ENCODE assay signal across 17 cellular contexts in the genomic region with DNA sequence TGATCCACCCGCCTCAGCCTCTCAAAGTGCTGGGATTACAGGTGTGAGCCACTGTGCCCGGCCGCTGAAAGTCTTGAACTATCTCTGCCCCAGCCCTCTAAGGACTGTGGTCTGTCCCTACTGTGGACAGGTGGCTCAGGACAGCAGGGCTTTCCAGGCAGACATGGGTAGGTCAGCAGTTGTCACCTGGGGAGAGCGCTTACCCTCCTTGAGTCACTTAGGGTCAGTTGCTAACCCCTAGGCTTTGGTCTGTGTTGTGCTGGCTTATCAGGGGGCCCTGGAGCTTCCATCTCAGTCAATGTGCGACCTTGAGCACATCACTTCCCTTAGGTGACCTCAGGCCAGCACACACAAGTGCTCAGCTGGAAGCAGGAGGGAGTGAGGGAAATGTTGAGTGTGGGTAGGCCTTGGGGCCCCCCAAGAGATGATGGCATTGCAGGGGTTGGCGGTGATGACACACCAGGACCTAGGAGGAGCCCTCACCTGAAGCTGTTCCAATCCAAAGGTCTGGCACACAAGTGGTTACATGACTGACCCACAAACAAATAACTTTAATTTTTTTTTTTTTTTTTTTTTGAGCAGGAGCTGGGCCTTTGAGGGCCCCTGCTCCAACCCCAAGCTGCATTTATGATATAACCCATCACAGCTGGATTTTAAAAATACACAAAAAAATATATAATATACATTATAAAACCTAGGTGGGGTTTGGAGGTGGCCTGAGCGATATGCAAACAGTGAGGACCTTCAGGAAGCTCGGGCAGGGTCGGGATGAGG. TPM values are rescaled to one million over a fixed set of nuclear protein-coding genes. Genes with fewer than 3 reads are reported as not detected.
A peak's percentile ranks its signal among the peaks of the same experiment; 100 is the strongest.
DNase-seq lines count a peak whose midpoint lies in the region; ATAC-seq and TF ChIP-seq lines count a peak whose summit lies in the region.
"Had no signal": no experiment of that assay in that cellular context is flagged by ENCODE, and none has a peak within 500 bp of the region (broad histone marks: within the 10 kb centered on the region; RNA-seq: fewer than 3 reads in every experiment).

No MANE protein-coding gene starts in this region.

- H2BK5ac ChIP-seq in mesenchymal stem cell (ENCODE audit: low read depth, low read length, poor library complexity, severe bottlenecking): no peak overlapping the region

- no peak overlapping the region for H3K18ac ChIP-seq in mesenchymal stem cell (ENCODE audit: low read depth in 1 of 2, low read length in 2 of 2)

- H3K79me1 ChIP-seq in mesenchymal stem cell (replicated peaks; ENCODE audit: low read length, poor library complexity, severe bottlenecking): peaks cover 10% of the 10 kb centered on the region

- H3K9me3 ChIP-seq in RWPE2 (ENCODE audit: severe bottlenecking) (no peaks in the 10 kb centered on the region), mesenchymal stem cell (ENCODE audit: control insufficient read depth, low read length) (no peaks in the 10 kb centered on the region), suprapubic skin (no peaks in the 10 kb centered on the region)
- H3K9me3 ChIP-seq: breast epithelium, testis had no signal

- no peak overlapping the region for H2AFZ ChIP-seq in mesenchymal stem cell (ENCODE audit: low read depth, low read length)

- peak; percentile 62 for DNase-seq in DMS 273 (lab: John Stamatoyannopoulos, UW; ENCODE audit: unreplicated experiment)
- no peak for DNase-seq in DMS 273 treated with DMSO at 0.1 percent for 48 hours (lab: John Stamatoyannopoulos, UW)
- no peak for DNase-seq in RWPE2 (ENCODE audit: low spot score)
- DNase-seq in mesenchymal stem cell: no peak
- DNase-seq in suprapubic skin (ENCODE audit: low spot score in 2 of 2): no peak
- DNase-seq in OCI-M1 (lab: John Stamatoyannopoulos, UW): no peak
- DNase-seq: 8988T, DMS153, erythroblast, NCI-H1930, T-helper 2 cell, testis had no signal

- H2AK5ac ChIP-seq in mesenchymal stem cell (ENCODE audit: low read length, severe bottlenecking): no peak overlapping the region

- peaks cover 10% of the 10 kb centered on the region for H3K4me1 ChIP-seq in RWPE2 (ENCODE audit: insufficient read depth, poor library complexity, severe bottlenecking)
- H3K4me1 ChIP-seq in mesenchymal stem cell (ENCODE audit: control insufficient read depth, insufficient read depth, low read depth, low read length): peaks cover 16% of the 10 kb centered on the region
- peaks cover 40% of the 10 kb centered on the region for H3K4me1 ChIP-seq in suprapubic skin

- TF ChIP-seq POLR2A in GM18505 (IDR thresholded peaks at IDR 0.05; ENCODE audit: borderline replicate concordance, extremely low read depth, insufficient read depth, insufficient read length) (peak; percentile 33), suprapubic skin (IDR thresholded peaks at IDR 0.05) (no peak)

- H2BK12ac ChIP-seq in mesenchymal stem cell (ENCODE audit: low read length in 2 of 2): no peak overlapping the region

- H3K4me2 ChIP-seq in mesenchymal stem cell (ENCODE audit: low read length, poor library complexity, severe bottlenecking): no peak overlapping the region

- H3K4me3 ChIP-seq in RWPE2 (ENCODE audit: severe bottlenecking) (no peak overlapping the region), mesenchymal stem cell (ENCODE audit: insufficient read depth in 1 of 2, low read depth in 1 of 2, low read length in 2 of 2) (no peak overlapping the region), suprapubic skin (no peak overlapping the region)
- H3K4me3 ChIP-seq: breast epithelium, testis had no signal

- H4K8ac ChIP-seq in mesenchymal stem cell (ENCODE audit: low read length): peak overlapping the region; percentile 59

- H3K27ac ChIP-seq in RWPE2 (ENCODE audit: poor library complexity, severe bottlenecking) (peak overlapping the region; percentile 91), mesenchymal stem cell (ENCODE audit: low read length, poor library complexity, severe bottlenecking) (peak overlapping the region; percentile 8), suprapubic skin (no peak overlapping the region)

- H2BK15ac ChIP-seq in mesenchymal stem cell (ENCODE audit: low read depth, poor library complexity, severe bottlenecking): no peak overlapping the region

- no peak overlapping the region for H3K4ac ChIP-seq in mesenchymal stem cell (ENCODE audit: low read depth in 1 of 2, low read length in 2 of 2)

- TF ChIP-seq EP300 in suprapubic skin (IDR thresholded peaks at IDR 0.05): no peak

- TF ChIP-seq CTCF in RWPE2 (IDR thresholded peaks at IDR 0.05; ENCODE audit: poor library complexity, severe bottlenecking) (no peak), suprapubic skin (IDR thresholded peaks at IDR 0.05) (no peak)

- H2BK120ac ChIP-seq in mesenchymal stem cell (ENCODE audit: low read depth, low read length): no peak overlapping the region

- no peak for ATAC-seq in GM18505 (IDR thresholded peaks at IDR 0.05; ENCODE audit: unreplicated experiment)
- no peak for ATAC-seq in RWPE2 (ENCODE audit: low read depth)
- ATAC-seq in HG02938 (IDR thresholded peaks at IDR 0.05; ENCODE audit: unreplicated experiment): no peak

- no peak overlapping the region for H3K9ac ChIP-seq in mesenchymal stem cell (ENCODE audit: low read length)

- H3K27me3 ChIP-seq in RWPE2 (ENCODE audit: insufficient read depth, poor library complexity, severe bottlenecking) (no peaks in the 10 kb centered on the region), mesenchymal stem cell (ENCODE audit: control insufficient read depth in 1 of 2, insufficient read depth in 1 of 2, low read length in 2 of 2) (no peaks in the 10 kb centered on the region), suprapubic skin (no peaks in the 10 kb centered on the region)
- H3K27me3 ChIP-seq: breast epithelium, testis had no signal

- H3K14ac ChIP-seq in mesenchymal stem cell (ENCODE audit: low read length in 2 of 2): no peak overlapping the region

- peaks cover 80% of the 10 kb centered on the region for H3K36me3 ChIP-seq in RWPE2 (ENCODE audit: low read depth)
- peaks cover 77 to 80% of the 10 kb centered on the region in 2 experiments for H3K36me3 ChIP-seq in mesenchymal stem cell (ENCODE audit: control insufficient read depth in 1 of 2, insufficient read depth in 2 of 2, low read depth in 1 of 2, low read length in 2 of 2)
- H3K36me3 ChIP-seq in suprapubic skin: peaks cover 62% of the 10 kb centered on the region

- 81% methylated on average over 6 of the region's 9 CpGs for WGBS in mesenchymal stem cell
- 85% methylated on average over 9 of the region's 9 CpGs for WGBS in suprapubic skin

- H3K23ac ChIP-seq in mesenchymal stem cell (ENCODE audit: low read length in 2 of 2): no peak overlapping the region

- no peak overlapping the region for H4K91ac ChIP-seq in mesenchymal stem cell (ENCODE audit: low read length)

RNA-seq across cellular contexts. Expression of gene RPL10A, which starts 5.1 kb away (rescaled TPM):
- 1,727 TPM for polyA plus RNA-seq in mesenchymal stem cell (2013, experiment 1 of 2)
- polyA plus RNA-seq in mesenchymal stem cell (2013, experiment 2 of 2): 1,711 TPM
- 1,000 to 10,000 TPM; 1,092 to 2,148 (median 1,858) TPM for total RNA-seq in suprapubic skin

RNA-seq across cellular contexts. Expression of gene FANCE, which starts 21.1 kb away (rescaled TPM):
- polyA plus RNA-seq in mesenchymal stem cell (2013, experiment 1 of 2): 2.3 TPM
- polyA plus RNA-seq in mesenchymal stem cell (2013, experiment 2 of 2): 2.3 TPM
- total RNA-seq in suprapubic skin: 10 to 100 TPM; 20.6 to 25.6 (median 21.6) TPM

RNA-seq across cellular contexts. Expression of gene TEAD3, which starts 23.6 kb away (rescaled TPM):
- polyA plus RNA-seq in mesenchymal stem cell (2013, experiment 1 of 2): 41.3 TPM
- polyA plus RNA-seq in mesenchymal stem cell (2013, experiment 2 of 2): 39.0 TPM
- total RNA-seq in suprapubic skin: 10 to 100 TPM; 39.0 to 55.4 (median 51.5) TPM

RNA-seq across cellular contexts. Expression of gene TULP1, which starts 39.4 kb away (rescaled TPM):
- polyA plus RNA-seq in mesenchymal stem cell (2013, experiment 1 of 2): not detected
- polyA plus RNA-seq in mesenchymal stem cell (2013, experiment 2 of 2): not detected
- under 1 TPM in 2 of 4 donors, not detected in 2; 0.72 to 0.83 TPM for total RNA-seq in suprapubic skin
- total RNA-seq: breast epithelium, HT1080, mesenteric fat pad had no signal
